ENCODE assay signal across 31 cellular contexts in the genomic region with DNA sequence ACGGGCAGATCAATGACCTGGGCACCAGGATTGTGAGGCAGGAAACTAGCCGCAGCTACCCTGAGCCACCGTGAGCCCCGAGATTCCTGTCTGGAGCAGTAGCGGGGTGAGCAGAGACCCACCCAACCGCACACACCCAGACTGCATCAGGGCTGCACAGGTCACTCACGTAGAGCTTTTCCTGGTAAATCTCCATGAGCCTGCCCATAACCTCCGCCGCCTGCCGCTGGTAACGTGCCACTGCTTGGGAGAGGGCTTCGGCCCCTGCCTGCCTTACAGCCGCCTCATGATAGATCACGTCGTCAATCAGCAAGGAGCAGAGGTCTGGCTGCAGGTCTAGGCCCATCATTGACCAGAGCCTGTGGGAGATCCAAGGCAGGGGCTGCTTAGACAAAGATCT.
"Had no signal": no experiment of that assay in that cellular context is flagged by ENCODE, and none has a peak within 500 bp of the region (broad histone marks: within the 10 kb centered on the region; RNA-seq: fewer than 3 reads in every experiment).

No MANE protein-coding gene starts in this region.

- H3K27ac ChIP-seq: neutrophil, ovary, parathyroid adenoma, psoas muscle, skin epidermis, spleen, suprapubic skin, testis, tibial artery, transverse colon, upper lobe of left lung, vagina had no signal

- H3K4me1 ChIP-seq: parathyroid adenoma, psoas muscle, spleen, suprapubic skin, testis, tibial artery, transverse colon, upper lobe of left lung, vagina had no signal

- H3K27me3 Mint-ChIP-seq: naive thymus-derived CD8-positive, alpha-beta T cell; natural killer cell treated with Interleukin-12 subunit alpha and Interleukin-12 subunit beta and Interleukin-15 and Interleukin-18, amount 100 ng/mL, for 72 hours; progenitor cell of endocrine pancreas; stimulated activated memory B cell treated with anti-CD40 and anti-IgM and Interleukin-4, amounts not matched to agents 10 μg/mL and 1 μg/mL and 100 μg/mL, for 72 hours; stimulated activated naive CD8-positive, alpha-beta T cell treated with anti-CD3 and anti-CD28 coated beads, Interleukin-15, amount 100 ng/mL, for 72 hours had no signal

- H3K4me2 ChIP-seq: smooth muscle cell had no signal

- H3K9me3 Mint-ChIP-seq: naive thymus-derived CD8-positive, alpha-beta T cell; natural killer cell treated with Interleukin-12 subunit alpha and Interleukin-12 subunit beta and Interleukin-15 and Interleukin-18, amount 100 ng/mL, for 72 hours; nephron progenitor cell; neural crest cell; stimulated activated memory B cell treated with anti-CD40 and anti-IgM and Interleukin-4, amounts not matched to agents 10 μg/mL and 1 μg/mL and 100 μg/mL, for 72 hours; stimulated activated naive CD8-positive, alpha-beta T cell treated with anti-CD3 and anti-CD28 coated beads, Interleukin-15, amount 100 ng/mL, for 72 hours had no signal

- H2AFZ ChIP-seq: parathyroid adenoma had no signal

- H3K4me1 Mint-ChIP-seq: naive thymus-derived CD8-positive, alpha-beta T cell; nephron progenitor cell; neural crest cell; stimulated activated memory B cell treated with anti-CD40 and anti-IgM and Interleukin-4, amounts not matched to agents 10 μg/mL and 1 μg/mL and 100 μg/mL, for 72 hours; stimulated activated naive CD8-positive, alpha-beta T cell treated with anti-CD3 and anti-CD28 coated beads, Interleukin-15, amount 100 ng/mL, for 72 hours had no signal

- H3K79me2 ChIP-seq: parathyroid adenoma had no signal

- ATAC-seq: naive thymus-derived CD8-positive, alpha-beta T cell; natural killer cell treated with Interleukin-12 subunit alpha and Interleukin-12 subunit beta and Interleukin-15 and Interleukin-18, amount 100 ng/mL, for 72 hours; psoas muscle; right cardiac atrium; sciatic nerve; stimulated activated memory B cell treated with anti-CD40 and anti-IgM and Interleukin-4, amounts not matched to agents 10 μg/mL and 1 μg/mL and 100 μg/mL, for 72 hours; stimulated activated naive CD8-positive, alpha-beta T cell treated with anti-CD3 and anti-CD28 coated beads, Interleukin-15, amount 100 ng/mL, for 72 hours; stimulated activated naive CD8-positive, alpha-beta T cell treated with anti-CD3 and anti-CD28 coated beads, Interleukin-15, Interleukin-2, amounts not matched to agents 100 U/mL and 50 U/mL, for 24 hours had no signal

- H3K4me3 ChIP-seq: ovary, psoas muscle, skin epidermis, smooth muscle cell, spleen, suprapubic skin, testis, tibial artery, transverse colon, upper lobe of left lung, vagina had no signal

- H3K4me3 Mint-ChIP-seq: naive thymus-derived CD8-positive, alpha-beta T cell; natural killer cell treated with Interleukin-12 subunit alpha and Interleukin-12 subunit beta and Interleukin-15 and Interleukin-18, amount 100 ng/mL, for 72 hours; nephron progenitor cell; neural crest cell; stimulated activated memory B cell treated with anti-CD40 and anti-IgM and Interleukin-4, amounts not matched to agents 10 μg/mL and 1 μg/mL and 100 μg/mL, for 72 hours; stimulated activated naive CD8-positive, alpha-beta T cell treated with anti-CD3 and anti-CD28 coated beads, Interleukin-15, amount 100 ng/mL, for 72 hours had no signal

- H3K9ac ChIP-seq: parathyroid adenoma had no signal

- DNase-seq: naive thymus-derived CD8-positive, alpha-beta T cell; nephron progenitor cell; nucleus accumbens; ovary; psoas muscle; right cardiac atrium; spleen; stimulated activated CD4-positive, alpha-beta T cell treated with anti-CD3 and anti-CD28 coated beads, Interleukin-12 subunit alpha, Interleukin-12 subunit beta, amount 100 ng/mL, for 4 hours; stimulated activated CD4-positive, alpha-beta T cell treated with anti-CD3 and anti-CD28 coated beads, Interleukin-1b, Interleukin-23, amount 100 ng/mL, for 48 hours; stimulated activated CD4-positive, alpha-beta T cell treated with anti-CD3 and anti-CD28 coated beads, Interleukin-4, amount 100 ng/mL, for 1 hour; stimulated activated CD4-positive, alpha-beta T cell treated with anti-CD3 and anti-CD28 coated beads, Interleukin-4, amount 100 ng/mL, for 4 hours; stimulated activated CD8-positive, alpha-beta memory T cell treated with anti-CD3 and anti-CD28 coated beads, Interleukin-4, amount 100 ng/mL, for 48 hours; stimulated activated naive CD4-positive, alpha-beta T cell; stimulated activated naive CD8-positive, alpha-beta T cell treated with anti-CD3 and anti-CD28 coated beads, Interleukin-15, amount 100 ng/mL, for 72 hours; stimulated activated naive CD8-positive, alpha-beta T cell treated with anti-CD3 and anti-CD28 coated beads, Interleukin-15, Interleukin-2, amounts not matched to agents 100 U/mL and 50 U/mL, for 24 hours; substantia nigra; testis; tibial artery; transverse colon; upper lobe of left lung had no signal

- H3K27me3 ChIP-seq: neutrophil, ovary, spleen, suprapubic skin, testis, tibial artery, transverse colon, upper lobe of left lung, vagina had no signal

- H3K9me3 ChIP-seq: neutrophil, ovary, psoas muscle, spleen, suprapubic skin, testis, tibial artery, transverse colon, upper lobe of left lung, vagina had no signal

- H3K27ac Mint-ChIP-seq: natural killer cell treated with Interleukin-12 subunit alpha and Interleukin-12 subunit beta and Interleukin-15 and Interleukin-18, amount 100 ng/mL, for 72 hours; progenitor cell of endocrine pancreas; stimulated activated memory B cell treated with anti-CD40 and anti-IgM and Interleukin-4, amounts not matched to agents 10 μg/mL and 1 μg/mL and 100 μg/mL, for 72 hours; stimulated activated naive CD8-positive, alpha-beta T cell treated with anti-CD3 and anti-CD28 coated beads, Interleukin-15, amount 100 ng/mL, for 72 hours had no signal

- H3K36me3 ChIP-seq: ovary had no signal
